8 cellular contexts compared by ENCODE assay signal in the genomic region with DNA sequence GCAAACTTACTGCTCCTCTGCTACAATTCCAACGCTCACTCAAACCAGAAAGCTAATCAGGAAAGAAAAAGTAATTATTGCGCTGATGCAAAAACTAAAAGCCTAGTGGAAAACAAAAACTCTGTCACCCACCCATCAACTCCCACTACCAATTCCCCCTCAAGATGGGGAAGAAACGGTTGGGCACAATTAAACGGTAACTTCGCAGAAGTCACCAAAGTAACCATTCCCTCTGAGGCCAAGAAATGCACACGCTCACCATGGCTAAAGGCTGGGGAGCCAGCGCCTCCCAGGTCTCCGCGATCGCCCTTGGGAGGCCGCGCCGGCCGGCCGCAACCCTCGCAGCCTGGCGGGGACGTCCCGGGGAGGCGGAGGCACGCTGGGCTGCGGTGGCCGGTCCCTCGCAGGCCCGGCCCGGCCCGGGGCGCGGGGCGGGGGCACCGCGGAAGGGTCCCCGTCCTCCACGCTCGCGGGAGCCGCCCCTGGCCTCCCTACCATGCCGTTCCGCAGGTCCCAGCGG. TPM values are rescaled to one million over a fixed set of nuclear protein-coding genes. Genes with fewer than 3 reads are reported as not detected.
DNase-seq lines count a peak whose midpoint lies in the region; ATAC-seq and TF ChIP-seq lines count a peak whose summit lies in the region.

No MANE protein-coding gene starts in this region.

- H3K27me3 Mint-ChIP-seq in T-cell, result no peaks in the 10 kb centered on the region
- peaks cover 0 to 2% of the 10 kb centered on the region in 2 donors for H3K27me3 Mint-ChIP-seq in natural killer cell treated with Interleukin-12 subunit alpha and Interleukin-12 subunit beta and Interleukin-15 and Interleukin-18, amount 100 ng/mL, for 72 hours

- no peaks in the 10 kb centered on the region for H3K27me3 ChIP-seq in BLaER1

- TF ChIP-seq CTCF in fibroblast of mammary gland (conservative IDR thresholded peaks at IDR 0.05; ENCODE audit: control insufficient read depth, insufficient read depth, low read depth, low read length), result no peak

- no peaks in the 10 kb centered on the region for H3K36me3 Mint-ChIP-seq in T-cell
- no peaks in the 10 kb centered on the region for H3K36me3 Mint-ChIP-seq in natural killer cell treated with Interleukin-12 subunit alpha and Interleukin-12 subunit beta and Interleukin-15 and Interleukin-18, amount 100 ng/mL, for 72 hours

- peaks cover 44% of the 10 kb centered on the region for H4K20me1 ChIP-seq in BLaER1

- peak overlapping the region; percentile 100 for H3K27ac ChIP-seq in BLaER1

- H3K9ac ChIP-seq in BLaER1, result peak overlapping the region; percentile 100

- DNase-seq in T-cell, result peak in 1 of 34 experiments; percentile 3
- DNase-seq in fibroblast of mammary gland (ENCODE audit: low read depth), result no peak
- no peak for DNase-seq in natural killer cell treated with Interleukin-12 subunit alpha and Interleukin-12 subunit beta and Interleukin-15 and Interleukin-18, amount 100 ng/mL, for 72 hours (ENCODE audit: low spot score)
- DNase-seq in NCI-H1436 treated with DMSO at 0.1 percent for 48 hours (lab: John Stamatoyannopoulos, UW), result no peak
- no peak for DNase-seq in SKM-1 (lab: John Stamatoyannopoulos, UW; ENCODE audit: unreplicated experiment)

- CTCF ChIA-PET in T-cell (lab: Charles Lee), result no interaction called here

- POLR2A ChIA-PET in T-cell (lab: Charles Lee), result no interaction called here

- peaks cover 29% of the 10 kb centered on the region for H3K36me3 ChIP-seq in BLaER1

- peaks cover 17 to 36% (median 28%) of the 10 kb centered on the region in 3 donors for H3K4me1 Mint-ChIP-seq in T-cell
- H3K4me1 Mint-ChIP-seq in natural killer cell treated with Interleukin-12 subunit alpha and Interleukin-12 subunit beta and Interleukin-15 and Interleukin-18, amount 100 ng/mL, for 72 hours (ENCODE audit: low read depth in 2 of 2), result peaks cover 11 to 28% of the 10 kb centered on the region in 2 donors

- ATAC-seq in GM19025 (IDR thresholded peaks at IDR 0.05; ENCODE audit: low read depth, unreplicated experiment) (peak; percentile 34), HG03280 (IDR thresholded peaks at IDR 0.05; ENCODE audit: unreplicated experiment) (peak; percentile 34), T-cell (replicated peaks in 1 of 4) (no peak)
- peak in 1 of 2 donors; percentile 54 for ATAC-seq in natural killer cell treated with Interleukin-12 subunit alpha and Interleukin-12 subunit beta and Interleukin-15 and Interleukin-18, amount 100 ng/mL, for 72 hours

- H3K9me3 Mint-ChIP-seq in T-cell, result no peaks in the 10 kb centered on the region
- no peaks in the 10 kb centered on the region for H3K9me3 Mint-ChIP-seq in natural killer cell treated with Interleukin-12 subunit alpha and Interleukin-12 subunit beta and Interleukin-15 and Interleukin-18, amount 100 ng/mL, for 72 hours

- H3K4me3 Mint-ChIP-seq in T-cell, result peak overlapping the region; percentile 91 to 99 (median 97)
- H3K4me3 Mint-ChIP-seq in natural killer cell treated with Interleukin-12 subunit alpha and Interleukin-12 subunit beta and Interleukin-15 and Interleukin-18, amount 100 ng/mL, for 72 hours, result peak overlapping the region; percentile 95

- H3K9me3 ChIP-seq in BLaER1, result no peaks in the 10 kb centered on the region

- H3K4me3 ChIP-seq in BLaER1 (peak overlapping the region; percentile 98), fibroblast of mammary gland (ENCODE audit: control insufficient read depth, low read depth, low read length) (peak overlapping the region; percentile 92)

- peak overlapping the region; percentile 88 to 96 for H3K27ac Mint-ChIP-seq in T-cell
- H3K27ac Mint-ChIP-seq in natural killer cell treated with Interleukin-12 subunit alpha and Interleukin-12 subunit beta and Interleukin-15 and Interleukin-18, amount 100 ng/mL, for 72 hours, result peak overlapping the region; percentile 92 to 97

- peak overlapping the region; percentile 95 for H3K4me2 ChIP-seq in BLaER1

- H3K4me1 ChIP-seq in BLaER1, result peaks cover 28% of the 10 kb centered on the region

RNA-seq across cellular contexts. Expression of gene SLTM, which starts 0.6 kb away (rescaled TPM):
- total RNA-seq in T-cell, result 100 to 1,000 TPM; 129 to 172 (median 140) TPM
- 100 to 1,000 TPM; 131 to 163 TPM for total RNA-seq in natural killer cell treated with Interleukin-12 subunit alpha and Interleukin-12 subunit beta and Interleukin-15 and Interleukin-18, amount 100 ng/mL, for 72 hours

RNA-seq across cellular contexts. Expression of gene RNF111, which starts 54.6 kb away (rescaled TPM):
- total RNA-seq in T-cell, result 10 to 100 TPM; 45.8 to 57.3 (median 54.3) TPM
- 10 to 100 TPM; 43.5 to 57.7 TPM for total RNA-seq in natural killer cell treated with Interleukin-12 subunit alpha and Interleukin-12 subunit beta and Interleukin-15 and Interleukin-18, amount 100 ng/mL, for 72 hours

Comparison
In these comparisons a context has a peak if more than half of its experiments do, and no peak if none do; other contexts are left out.
1. ATAC-seq: peak in GM19025 (single experiment) and HG03280 (single experiment); none in T-cell (0 of 4).